ENCODE assay signal across 8 cellular contexts in the genomic region with DNA sequence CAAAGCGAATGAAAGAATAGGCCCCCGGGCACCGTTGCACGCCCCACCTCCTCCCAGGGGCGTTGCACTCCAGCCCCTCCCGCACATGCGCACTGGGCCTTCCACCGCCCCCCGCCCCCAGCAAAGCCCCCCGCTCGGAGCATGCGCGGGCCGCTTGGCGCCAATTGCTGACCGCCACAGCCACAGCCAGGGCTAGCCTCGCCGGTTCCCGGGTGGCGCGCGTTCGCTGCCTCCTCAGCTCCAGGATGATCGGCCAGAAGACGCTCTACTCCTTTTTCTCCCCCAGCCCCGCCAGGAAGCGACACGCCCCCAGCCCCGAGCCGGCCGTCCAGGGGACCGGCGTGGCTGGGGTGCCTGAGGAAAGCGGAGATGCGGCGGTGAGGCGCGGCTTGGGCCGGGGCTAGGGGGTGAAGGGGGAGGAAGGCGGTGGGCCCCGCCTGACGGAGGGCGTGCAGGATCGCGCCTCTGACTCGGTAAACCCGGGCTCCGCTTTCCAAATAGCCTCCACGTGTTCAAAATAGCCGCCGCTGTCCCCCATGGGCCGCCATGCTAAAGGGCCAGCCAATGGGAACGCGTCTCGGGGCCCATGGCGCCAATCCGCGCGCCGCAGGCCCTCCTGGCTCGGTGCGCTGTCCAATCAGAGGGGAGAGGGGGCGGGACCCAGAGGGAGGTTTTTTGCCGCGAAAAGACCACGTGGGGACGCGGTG. TPM values are rescaled to one million over a fixed set of nuclear protein-coding genes. Genes with fewer than 3 reads are reported as not detected.
DNase-seq lines count a peak whose midpoint lies in the region; ATAC-seq, FAIRE-seq and TF ChIP-seq lines count a peak whose summit lies in the region.

A gene (plus strand): TSS at position 163 of the 707 bp plus-strand sequence. CDS start 83 bp downstream, at position 246.

- peaks cover 29% of the 10 kb centered on the region for H3K36me3 Mint-ChIP-seq in T-helper 2 cell treated with Interferon-gamma antibody and Interleukin-4, amounts not matched to agents 5 μg/mL and 100 μg/mL, for 36 hours (ENCODE audit: low read depth)

- no peaks in the 10 kb centered on the region for H3K9me3 ChIP-seq in right atrium auricular region

- no peak for TF ChIP-seq CTCF in right atrium auricular region (IDR thresholded peaks at IDR 0.05)

- peak within 1 kb of the TSS; percentile 79 for H3K27ac Mint-ChIP-seq in T-helper 2 cell treated with Interferon-gamma antibody and Interleukin-4, amounts not matched to agents 5 μg/mL and 100 μg/mL, for 36 hours

- H3K4me3 ChIP-seq in right atrium auricular region, result peak within 1 kb of the TSS; percentile 55 to 77

- no peaks in the 10 kb centered on the region for H3K27me3 Mint-ChIP-seq in T-helper 2 cell treated with Interferon-gamma antibody and Interleukin-4, amounts not matched to agents 5 μg/mL and 100 μg/mL, for 36 hours (ENCODE audit: low read depth)

- ATAC-seq in GM18505 (IDR thresholded peaks at IDR 0.05; ENCODE audit: unreplicated experiment) (peak; percentile 85), HG02973 (IDR thresholded peaks at IDR 0.05; ENCODE audit: unreplicated experiment) (peak; percentile 87)

- peaks cover 25% of the 10 kb centered on the region for H3K4me1 Mint-ChIP-seq in T-helper 2 cell treated with Interferon-gamma antibody and Interleukin-4, amounts not matched to agents 5 μg/mL and 100 μg/mL, for 36 hours (ENCODE audit: low read depth)

- no peak for TF ChIP-seq POLR2A in GM18505 (IDR thresholded peaks at IDR 0.05; ENCODE audit: borderline replicate concordance, extremely low read depth, insufficient read depth, insufficient read length)

- peaks cover 0 to 27% of the 10 kb centered on the region in 2 donors for H3K4me1 ChIP-seq in right atrium auricular region

- H3K27me3 ChIP-seq in right atrium auricular region, result no peaks in the 10 kb centered on the region

- H3K27ac ChIP-seq in right atrium auricular region, result peak within 1 kb of the TSS; percentile 80 to 84

- DNase-seq in NCI-H2029 (lab: John Stamatoyannopoulos, UW) (peak; percentile 96), anterior cingulate cortex (lab: John Stamatoyannopoulos, UW) (peak; percentile 76 to 98 (median 94)), right atrium auricular region (ENCODE audit: low spot score) (peak; percentile 99), pulmonary artery endothelial cell (ENCODE audit: low read depth, low spot score) (peak; percentile 84), urothelium cell line (ENCODE audit: low spot score) (peak; percentile 96)
- DNase-seq in T-helper 2 cell treated with Interferon-gamma antibody and Interleukin-4, amounts not matched to agents 5 μg/mL and 100 μg/mL, for 36 hours (ENCODE audit: low spot score), result peak; percentile 95

- FAIRE-seq in urothelium cell line (lab: Jason Lieb, UNC), result peak; percentile 48

- H3K4me3 Mint-ChIP-seq in T-helper 2 cell treated with Interferon-gamma antibody and Interleukin-4, amounts not matched to agents 5 μg/mL and 100 μg/mL, for 36 hours, result peak within 1 kb of the TSS; percentile 91

- no peaks in the 10 kb centered on the region for H3K9me3 Mint-ChIP-seq in T-helper 2 cell treated with Interferon-gamma antibody and Interleukin-4, amounts not matched to agents 5 μg/mL and 100 μg/mL, for 36 hours

- peaks cover under 1% of the 10 kb centered on the region for H3K36me3 ChIP-seq in right atrium auricular region

RNA-seq across cellular contexts. Expression of the gene that starts here (rescaled TPM):
- total RNA-seq in right atrium auricular region (10 to 100 TPM; 10.2 to 12.1 TPM), pulmonary artery endothelial cell (26.7 and 43.3 TPM in 2 replicates)

Comparison
In these comparisons a context has a peak if more than half of its experiments do, and no peak if none do; other contexts are left out.
1. Peak in every context shown above with its lines: DNase-seq, ATAC-seq, H3K4me3 ChIP-seq and H3K27ac ChIP-seq.